25 cellular contexts compared by ENCODE assay signal in genomic region chr2:233761040-233761769, GRCh38. TPM values are rescaled to one million over a fixed set of nuclear protein-coding genes. Genes with fewer than 3 reads are reported as not detected.
DNase-seq lines count a peak whose midpoint lies in the region; ATAC-seq, FAIRE-seq and TF ChIP-seq lines count a peak whose summit lies in the region.
"Had no signal": no experiment of that assay in that cellular context is flagged by ENCODE, and none has a peak within 500 bp of the region (broad histone marks: within the 10 kb centered on the region; RNA-seq: fewer than 3 reads in every experiment).

No MANE protein-coding gene starts in this region.

- H3K9me1 ChIP-seq in keratinocyte (ENCODE audit: control insufficient read depth, extremely low read depth, insufficient read depth, low read length), result no peaks in the 10 kb centered on the region

- peaks cover 61% of the 10 kb centered on the region for H3K4me1 ChIP-seq in A549
- peaks cover 11% of the 10 kb centered on the region; the same call in 1 of the 2 replicates for H3K4me1 ChIP-seq in PC-9 (replicated peaks; ENCODE audit: insufficient read depth)
- peaks cover 34% of the 10 kb centered on the region for H3K4me1 ChIP-seq in keratinocyte (ENCODE audit: control insufficient read depth, extremely low read depth, insufficient read depth, low read length)
- no peaks in the 10 kb centered on the region for H3K4me1 ChIP-seq in Caco-2
- H3K4me1 ChIP-seq: tibial nerve had no signal

- no peak overlapping the region for H3K4me3 ChIP-seq in A549
- no peak overlapping the region for H3K4me3 ChIP-seq in PC-9
- H3K4me3 ChIP-seq in choroid plexus epithelial cell (ENCODE audit: low read depth, low read length), result no peak overlapping the region
- peak overlapping the region in 1 of 3 experiments; percentile 40 for H3K4me3 ChIP-seq in keratinocyte (ENCODE audit: control insufficient read depth in 2 of 3, extremely low read depth in 1 of 3, insufficient read depth in 2 of 3, low read depth in 1 of 3, low read length in 3 of 3)
- H3K4me3 ChIP-seq in Caco-2 (ENCODE audit: low read depth, low read length), result no peak overlapping the region
- H3K4me3 ChIP-seq: tibial nerve had no signal

- peaks cover 92% of the 10 kb centered on the region for H3K79me2 ChIP-seq in PC-9 (ENCODE audit: low read depth)
- H3K79me2 ChIP-seq in keratinocyte (ENCODE audit: control insufficient read depth, insufficient read depth, low read length), result peaks cover 9% of the 10 kb centered on the region

- no peak overlapping the region for H3K4me3 Mint-ChIP-seq in Caco-2 (ENCODE audit: unreplicated experiment)
- H3K4me3 Mint-ChIP-seq: activated CD4-positive, alpha-beta memory T cell treated with anti-CD3 and anti-CD28 coated beads for 36 hours; activated T-helper 17 cell treated with anti-CD3 and anti-CD28 coated beads, Interleukin-2, amount 50 U/mL, for 72 hours; neural crest cell; T-helper 1 cell treated with Interleukin-12 subunit alpha and Interleukin-12 subunit beta and Interleukin-4 antibody, amounts not matched to agents 30 μg/mL and 1 μg/mL, for 36 hours had no signal

- WGBS in A549 (ENCODE audit: missing lambda C conversion rate), result 81% methylated on average over 4 of the region's 4 CpGs

- dilution Hi-C loops in keratinocyte (cut with MboI; ENCODE audit: extremely low pct_ligation_motif_present, low sequenced_read_pairs), result no loop called here

- no peak overlapping the region for H3K4me2 ChIP-seq in A549
- no peak overlapping the region for H3K4me2 ChIP-seq in PC-9
- H3K4me2 ChIP-seq in keratinocyte (ENCODE audit: control insufficient read depth, extremely low read depth, insufficient read depth, low read depth, low read length), result peak overlapping the region; percentile 80

- intact Hi-C loops in PC-9 (cut with micrococcal nuclease; ENCODE audit: unreplicated experiment), result no loop called here
- intact Hi-C loops in Caco-2 (cut with micrococcal nuclease; ENCODE audit: unreplicated experiment), result no loop called here

- ATAC-seq in A549 (no peak), GM21786 (IDR thresholded peaks at IDR 0.05; ENCODE audit: unreplicated experiment) (no peak)
- ATAC-seq: activated CD4-positive, CD25-positive, alpha-beta regulatory T cell treated with anti-CD3 and anti-CD28 coated beads, Interleukin-2, amount 50 U/mL, for 24 hours; activated T-helper 17 cell treated with anti-CD3 and anti-CD28 coated beads, Interleukin-2, amount 50 U/mL, for 72 hours; right cardiac atrium had no signal

- H3K27me3 ChIP-seq in PC-9 (ENCODE audit: insufficient read depth, low read depth) (no peaks in the 10 kb centered on the region), keratinocyte (ENCODE audit: control insufficient read depth, extremely low read depth, insufficient read depth, low read length) (no peaks in the 10 kb centered on the region), Caco-2 (replicated peaks; ENCODE audit: control insufficient read depth, insufficient read depth, low read length) (no peaks in the 10 kb centered on the region)
- H3K27me3 ChIP-seq: tibial nerve had no signal

- H3K9me2 ChIP-seq in PC-9 (ENCODE audit: insufficient read depth), result no peaks in the 10 kb centered on the region

- DNase-seq in A549 (ENCODE audit: low read depth in 1 of 2, low spot score in 1 of 2) (no peak), PC-9 (no peak), choroid plexus epithelial cell (ENCODE audit: low read depth) (peak; percentile 48), keratinocyte (ENCODE audit: low read depth, low spot score) (peak; percentile 28), NCI-H82 (lab: John Stamatoyannopoulos, UW) (no peak), Caco-2 (no peak), GM12891 (ENCODE audit: insufficient read length, low spot score) (no peak)
- DNase-seq: activated CD4-positive, alpha-beta memory T cell treated with anti-CD3 and anti-CD28 coated beads for 36 hours; activated naive CD4-positive, alpha-beta T cell treated with anti-CD3 and anti-CD28 coated beads, Interleukin-2, amount 50 U/mL, for 16 hours; Karpas-422; kidney glomerular epithelial cell; NCI-H187; NCI-H526 treated with DMSO at 0.1 percent for 48 hours; right cardiac atrium; RPMI8226; stimulated activated CD4-positive, alpha-beta T cell treated with anti-CD3 and anti-CD28 coated beads, Interleukin-2, amount 100 ng/mL, for 48 hours had no signal

- H4K20me1 ChIP-seq in PC-9 (ENCODE audit: insufficient read depth) (peaks cover 73% of the 10 kb centered on the region), keratinocyte (ENCODE audit: control insufficient read depth, extremely low read depth, insufficient read depth, low read length) (no peaks in the 10 kb centered on the region)

- TF ChIP-seq RAD21 in A549 (conservative IDR thresholded peaks at IDR 0.05 in 1 of 2, IDR thresholded peaks at IDR 0.05 in 1 of 2), result no peak

- peak overlapping the region; percentile 91 to 94 for H3K27ac ChIP-seq in A549
- H3K27ac ChIP-seq in PC-9, result 0 out of 2 replicates have a peak overlapping the region, but pooled peaks have one; percentile 10
- H3K27ac ChIP-seq in keratinocyte (ENCODE audit: control insufficient read depth, insufficient read depth, low read length), result peak overlapping the region; percentile 16
- H3K27ac ChIP-seq: tibial nerve had no signal

- POLR2A ChIA-PET in A549 (lab: Yijun Ruan, JAX), result no interaction called here
- POLR2A ChIA-PET in PC-9 (lab: Charles Lee; ENCODE audit: unreplicated experiment), result interaction anchor here (0.9 kb wide), 1 partner anchor 10 kb away, joined by 7 read pairs; no protein-coding TSS in a partner anchor
- POLR2A ChIA-PET in Caco-2 (lab: Charles Lee), result no interaction called here

- H2AFZ ChIP-seq in PC-9, result no peak overlapping the region
- no peak overlapping the region for H2AFZ ChIP-seq in keratinocyte (ENCODE audit: control insufficient read depth, low read length)

- FAIRE-seq in A549 (lab: Jason Lieb, UNC), result no peak
- FAIRE-seq in keratinocyte (lab: Jason Lieb, UNC), result peak; percentile 90
- FAIRE-seq in GM12891 (lab: Jason Lieb, UNC), result no peak

- CTCF ChIA-PET in A549 (lab: Yijun Ruan, JAX) (interaction anchor here (0.5 to 2.5 kb wide), 2 partner anchors 71 to 150 kb away, joined by 4 to 9 read pairs; no protein-coding TSS in a partner anchor), PC-9 (lab: Charles Lee) (no interaction called here), Caco-2 (lab: Charles Lee) (no interaction called here)

- H3K9me3 Mint-ChIP-seq in Caco-2 (ENCODE audit: unreplicated experiment), result no peaks in the 10 kb centered on the region
- H3K9me3 Mint-ChIP-seq: activated CD4-positive, alpha-beta memory T cell treated with anti-CD3 and anti-CD28 coated beads for 36 hours; activated T-helper 17 cell treated with anti-CD3 and anti-CD28 coated beads, Interleukin-2, amount 50 U/mL, for 72 hours; neural crest cell; T-helper 1 cell treated with Interleukin-12 subunit alpha and Interleukin-12 subunit beta and Interleukin-4 antibody, amounts not matched to agents 30 μg/mL and 1 μg/mL, for 36 hours had no signal

- BruUV-seq in PC-9 (replicated peaks; lab: Mats Ljungman, UMichigan) (TSS peak; percentile 1), Caco-2 (replicated peaks; lab: Mats Ljungman, UMichigan) (no TSS peak)

- TF ChIP-seq POLR2A in A549 (IDR thresholded peaks at IDR 0.05; ENCODE audit: low read length), result no peak
- no peak for TF ChIP-seq POLR2A in GM12891 (IDR thresholded peaks at IDR 0.05; ENCODE audit: low read depth, low read length)

- H3K9me3 ChIP-seq in A549 (peaks cover 12% of the 10 kb centered on the region; the same call in 2 of the 3 replicates), PC-9 (ENCODE audit: insufficient read depth, low read depth) (no peaks in the 10 kb centered on the region), keratinocyte (ENCODE audit: control insufficient read depth, low read depth, low read length) (no peaks in the 10 kb centered on the region), Caco-2 (no peaks in the 10 kb centered on the region)
- H3K9me3 ChIP-seq: tibial nerve had no signal

- H3F3A ChIP-seq in PC-9 (ENCODE audit: insufficient read depth, low read depth), result peaks cover 77% of the 10 kb centered on the region

- H3K36me3 ChIP-seq in PC-9 (ENCODE audit: low read depth) (peaks cover 56% of the 10 kb centered on the region), keratinocyte (ENCODE audit: control insufficient read depth in 2 of 2, extremely low read depth in 1 of 2, insufficient read depth in 2 of 2, low read length in 2 of 2) (no peaks in the 10 kb centered on the region), Caco-2 (ENCODE audit: control insufficient read depth, insufficient read depth, low read length) (no peaks in the 10 kb centered on the region)
- H3K36me3 ChIP-seq: tibial nerve had no signal

- H3K27ac Mint-ChIP-seq in Caco-2 (ENCODE audit: unreplicated experiment), result no peak overlapping the region
- H3K27ac Mint-ChIP-seq: activated CD4-positive, alpha-beta memory T cell treated with anti-CD3 and anti-CD28 coated beads for 36 hours; activated T-helper 17 cell treated with anti-CD3 and anti-CD28 coated beads, Interleukin-2, amount 50 U/mL, for 72 hours; T-helper 1 cell treated with Interleukin-12 subunit alpha and Interleukin-12 subunit beta and Interleukin-4 antibody, amounts not matched to agents 30 μg/mL and 1 μg/mL, for 36 hours had no signal

- no peak for TF ChIP-seq CTCF in A549 (IDR thresholded peaks at IDR 0.05)
- TF ChIP-seq CTCF in PC-9 (conservative IDR thresholded peaks at IDR 0.05), result no peak
- TF ChIP-seq CTCF in choroid plexus epithelial cell (conservative IDR thresholded peaks at IDR 0.05; ENCODE audit: low read depth, low read length), result no peak
- no peak for TF ChIP-seq CTCF in keratinocyte (optimal IDR thresholded peaks at IDR 0.05 in 1 of 3, IDR thresholded peaks at IDR 0.05 in 1 of 3, conservative IDR thresholded peaks at IDR 0.05 in 1 of 3; ENCODE audit: extremely low read depth in 1 of 3, insufficient read depth in 2 of 3, low read length in 3 of 3)
- TF ChIP-seq CTCF in Caco-2 (IDR thresholded peaks at IDR 0.05; ENCODE audit: insufficient read depth in 1 of 2, low read depth in 1 of 2, low read length in 1 of 2, severe bottlenecking in 1 of 2, unreplicated experiment in 1 of 2), result no peak

- no peak overlapping the region for H3K9ac ChIP-seq in keratinocyte (ENCODE audit: control insufficient read depth, extremely low read depth, insufficient read depth, low read length)

- peaks cover 16% of the 10 kb centered on the region for H3K4me1 Mint-ChIP-seq in Caco-2 (ENCODE audit: low read depth, unreplicated experiment)
- H3K4me1 Mint-ChIP-seq: neural crest cell had no signal

- peaks cover 10% of the 10 kb centered on the region for H3K36me3 Mint-ChIP-seq in Caco-2 (ENCODE audit: insufficient read depth, unreplicated experiment)
- H3K36me3 Mint-ChIP-seq: activated CD4-positive, alpha-beta memory T cell treated with anti-CD3 and anti-CD28 coated beads for 36 hours had no signal

- no peaks in the 10 kb centered on the region for H3K27me3 Mint-ChIP-seq in Caco-2 (ENCODE audit: insufficient read depth, unreplicated experiment)

- peak in 1 of 2 experiments; percentile 56; a peak in 1 of 5 replicates for TF ChIP-seq EP300 in A549 (IDR thresholded peaks at IDR 0.05)

RNA-seq across cellular contexts. Expression of gene UGT1A1, which starts 1.1 kb away (rescaled TPM):
- polyA plus RNA-seq in A549 (2011; rRNA removed) (1.9 and 2.5 TPM in 2 replicates), A549 (2017; fragmentation: RNase III; extraction: RNeasy Plus Mini Kit Qiagen cat#74134 plus additional on column Dnase treatment) (1.4 to 2.0 TPM (median 1.9 TPM) in 3 replicates), keratinocyte (1.7 to 3.0 TPM (median 2.7 TPM) in 3 replicates)
- polyA plus RNA-seq in A549 (2012; cell fraction: cytosol; rRNA removed), result 0.75 and 0.96 TPM in 2 replicates
- polyA plus RNA-seq in A549 (2012; cell fraction: nucleus; rRNA removed), result 0.64 and 0.89 TPM in 2 replicates
- polyA minus RNA-seq in A549 (2011; rRNA and poly(A)+ RNA removed), result 3.4 and 3.5 TPM in 2 replicates
- total RNA-seq in PC-9 (2021) (64.8 and 70.5 TPM in 2 replicates), Caco-2 (2022) (2.6 and 3.0 TPM in 2 replicates)
- polyA plus RNA-seq in keratinocyte (2011; ENCODE audit: low read depth), result 0.37 TPM
- polyA plus RNA-seq in keratinocyte (2011; cell fraction: cytosol; rRNA removed), result 1.7 and 2.2 TPM in 2 replicates
- 12.3 and 16.3 TPM in 2 replicates for polyA plus RNA-seq in keratinocyte (2011; cell fraction: nucleus; rRNA removed)
- 1.1 and 2.4 TPM in 2 replicates for polyA plus RNA-seq in keratinocyte (2012; ENCODE audit: low replicate concordance)
- 2.2 to 7.3 TPM (median 5.4 TPM) in 3 replicates for polyA minus RNA-seq in keratinocyte
- polyA minus RNA-seq in keratinocyte (2011; cell fraction: cytosol; rRNA and poly(A)+ RNA removed), result not detected
- polyA minus RNA-seq in keratinocyte (2011; cell fraction: nucleus; rRNA and poly(A)+ RNA removed), result 9.2 and 23.7 TPM in 2 replicates
- not detected for polyA plus RNA-seq in GM12891 (2012; ENCODE audit: low read depth, missing spikeins)
- total RNA-seq: A673; activated CD4-positive, alpha-beta memory T cell treated with anti-CD3 and anti-CD28 coated beads for 36 hours; activated T-helper 17 cell treated with anti-CD3 and anti-CD28 coated beads, Interleukin-2, amount 50 U/mL, for 72 hours; cardiac septum; neural crest cell; right cardiac atrium; tibial nerve had no signal
- polyA plus RNA-seq: BJ, right cardiac atrium had no signal

RNA-seq across cellular contexts. Expression of gene MROH2A, which starts 16.9 kb away (rescaled TPM):
- polyA plus RNA-seq in A549 (2011; rRNA removed) (0.63 and 0.71 TPM in 2 replicates), A549 (2017; fragmentation: RNase III; extraction: RNeasy Plus Mini Kit Qiagen cat#74134 plus additional on column Dnase treatment) (0.04 to 0.28 TPM (median 0.10 TPM) in 3 replicates), keratinocyte (0.17 to 0.37 TPM (median 0.33 TPM) in 3 replicates)
- 0.25 and 0.26 TPM in 2 replicates for polyA plus RNA-seq in A549 (2012; cell fraction: cytosol; rRNA removed)
- 0.30 and 0.58 TPM in 2 replicates for polyA plus RNA-seq in A549 (2012; cell fraction: nucleus; rRNA removed)
- polyA minus RNA-seq in A549 (2011; rRNA and poly(A)+ RNA removed), result 0.54 TPM in 1 of 2 replicates, not detected in the other
- total RNA-seq in PC-9 (2021) (1.4 and 2.9 TPM in 2 replicates), Caco-2 (2022) (not detected in 2 replicates)
- not detected for polyA plus RNA-seq in keratinocyte (2011; ENCODE audit: low read depth)
- 0.08 and 0.09 TPM in 2 replicates for polyA plus RNA-seq in keratinocyte (2011; cell fraction: cytosol; rRNA removed)
- polyA plus RNA-seq in keratinocyte (2011; cell fraction: nucleus; rRNA removed), result 0.19 TPM in 1 of 2 replicates, not detected in the other
- polyA plus RNA-seq in keratinocyte (2012; ENCODE audit: low replicate concordance), result 0.13 TPM in 1 of 2 replicates, not detected in the other
- polyA minus RNA-seq in keratinocyte, result 0.19 TPM in 1 of 3 replicates, not detected in the others
- not detected for polyA minus RNA-seq in keratinocyte (2011; cell fraction: cytosol; rRNA and poly(A)+ RNA removed)
- polyA minus RNA-seq in keratinocyte (2011; cell fraction: nucleus; rRNA and poly(A)+ RNA removed), result 1.2 TPM in 1 of 2 replicates, not detected in the other
- not detected for polyA plus RNA-seq in GM12891 (2012; ENCODE audit: low read depth, missing spikeins)
- total RNA-seq: activated CD4-positive, alpha-beta memory T cell treated with anti-CD3 and anti-CD28 coated beads for 36 hours; activated T-helper 17 cell treated with anti-CD3 and anti-CD28 coated beads, Interleukin-2, amount 50 U/mL, for 72 hours; cardiac septum; neural crest cell; right cardiac atrium; tibial nerve had no signal
- polyA plus RNA-seq: BJ, right cardiac atrium had no signal

RNA-seq across cellular contexts. Expression of gene UGT1A3, which starts 32.4 kb away (rescaled TPM):
- polyA plus RNA-seq in A549 (2011; rRNA removed) (0.39 and 0.49 TPM in 2 replicates), A549 (2017; fragmentation: RNase III; extraction: RNeasy Plus Mini Kit Qiagen cat#74134 plus additional on column Dnase treatment) (0.08 to 0.23 TPM (median 0.17 TPM) in 3 replicates), keratinocyte (0.63 to 3.2 TPM (median 1.8 TPM) in 3 replicates)
- polyA plus RNA-seq in A549 (2012; cell fraction: cytosol; rRNA removed), result 0.05 and 0.06 TPM in 2 replicates
- polyA plus RNA-seq in A549 (2012; cell fraction: nucleus; rRNA removed), result 0.07 and 0.09 TPM in 2 replicates
- polyA minus RNA-seq in A549 (2011; rRNA and poly(A)+ RNA removed), result 0.62 and 0.73 TPM in 2 replicates
- total RNA-seq in PC-9 (2021) (60.3 and 67.1 TPM in 2 replicates), Caco-2 (2022) (0.64 and 0.65 TPM in 2 replicates)
- polyA plus RNA-seq in keratinocyte (2011; ENCODE audit: low read depth), result 0.34 TPM
- 1.7 and 1.8 TPM in 2 replicates for polyA plus RNA-seq in keratinocyte (2011; cell fraction: cytosol; rRNA removed)
- 7.5 and 7.6 TPM in 2 replicates for polyA plus RNA-seq in keratinocyte (2011; cell fraction: nucleus; rRNA removed)
- polyA plus RNA-seq in keratinocyte (2012; ENCODE audit: low replicate concordance), result 0.17 and 0.61 TPM in 2 replicates
- polyA minus RNA-seq in keratinocyte, result 2.0 to 15.2 TPM (median 11.6 TPM) in 3 replicates
- 2.5 TPM for polyA minus RNA-seq in keratinocyte (2011; cell fraction: cytosol; rRNA and poly(A)+ RNA removed)
- 12.8 and 24.6 TPM in 2 replicates for polyA minus RNA-seq in keratinocyte (2011; cell fraction: nucleus; rRNA and poly(A)+ RNA removed)
- polyA plus RNA-seq in GM12891 (2012; ENCODE audit: low read depth, missing spikeins), result not detected
- total RNA-seq: A673; activated CD4-positive, alpha-beta memory T cell treated with anti-CD3 and anti-CD28 coated beads for 36 hours; activated T-helper 17 cell treated with anti-CD3 and anti-CD28 coated beads, Interleukin-2, amount 50 U/mL, for 72 hours; cardiac septum; neural crest cell; right cardiac atrium; tibial nerve had no signal
- polyA plus RNA-seq: BJ, right cardiac atrium had no signal

RNA-seq across cellular contexts. Expression of gene UGT1A4, which starts 42.7 kb away (rescaled TPM):
- polyA plus RNA-seq in A549 (2011; rRNA removed) (0.09 and 0.13 TPM in 2 replicates), A549 (2017; fragmentation: RNase III; extraction: RNeasy Plus Mini Kit Qiagen cat#74134 plus additional on column Dnase treatment) (0.05 to 0.14 TPM (median 0.12 TPM) in 3 replicates), keratinocyte (0.77 to 2.4 TPM (median 2.0 TPM) in 3 replicates)
- polyA plus RNA-seq in A549 (2012; cell fraction: cytosol; rRNA removed), result 0.10 and 0.20 TPM in 2 replicates
- 0.30 and 0.43 TPM in 2 replicates for polyA plus RNA-seq in A549 (2012; cell fraction: nucleus; rRNA removed)
- 1.4 and 1.6 TPM in 2 replicates for polyA minus RNA-seq in A549 (2011; rRNA and poly(A)+ RNA removed)
- total RNA-seq in PC-9 (2021) (73.6 and 93.0 TPM in 2 replicates), Caco-2 (2022) (0.79 and 0.84 TPM in 2 replicates)
- polyA plus RNA-seq in keratinocyte (2011; ENCODE audit: low read depth), result 0.56 TPM
- 0.57 and 1.1 TPM in 2 replicates for polyA plus RNA-seq in keratinocyte (2011; cell fraction: cytosol; rRNA removed)
- 7.2 and 7.3 TPM in 2 replicates for polyA plus RNA-seq in keratinocyte (2011; cell fraction: nucleus; rRNA removed)
- 0.26 and 0.90 TPM in 2 replicates for polyA plus RNA-seq in keratinocyte (2012; ENCODE audit: low replicate concordance)
- polyA minus RNA-seq in keratinocyte, result 3.4 to 16.7 TPM (median 16.0 TPM) in 3 replicates
- polyA minus RNA-seq in keratinocyte (2011; cell fraction: cytosol; rRNA and poly(A)+ RNA removed), result 2.3 TPM
- polyA minus RNA-seq in keratinocyte (2011; cell fraction: nucleus; rRNA and poly(A)+ RNA removed), result 16.5 and 41.5 TPM in 2 replicates
- polyA plus RNA-seq in GM12891 (2012; ENCODE audit: low read depth, missing spikeins), result not detected
- total RNA-seq: activated CD4-positive, alpha-beta memory T cell treated with anti-CD3 and anti-CD28 coated beads for 36 hours; activated T-helper 17 cell treated with anti-CD3 and anti-CD28 coated beads, Interleukin-2, amount 50 U/mL, for 72 hours; cardiac septum; neural crest cell; right cardiac atrium; tibial nerve had no signal
- polyA plus RNA-seq: BJ had no signal

RNA-seq across cellular contexts. Expression of gene UGT1A5, which starts 48.5 kb away (rescaled TPM):
- polyA plus RNA-seq in A549 (2011; rRNA removed), result 0.05 TPM in 1 of 2 replicates, not detected in the other
- polyA plus RNA-seq in A549 (2012; cell fraction: cytosol; rRNA removed), result 0.03 and 0.04 TPM in 2 replicates
- polyA plus RNA-seq in A549 (2012; cell fraction: nucleus; rRNA removed), result 0.02 TPM in 1 of 2 replicates, not detected in the other
- polyA plus RNA-seq in A549 (2017; fragmentation: RNase III; extraction: RNeasy Plus Mini Kit Qiagen cat#74134 plus additional on column Dnase treatment), result 0.12 TPM in 1 of 3 replicates, not detected in the others
- polyA minus RNA-seq in A549 (2011; rRNA and poly(A)+ RNA removed), result 1.1 and 1.2 TPM in 2 replicates
- total RNA-seq in PC-9 (2021), result 71.3 and 91.2 TPM in 2 replicates
- 0.51 to 2.2 TPM (median 1.3 TPM) in 3 replicates for polyA plus RNA-seq in keratinocyte
- polyA plus RNA-seq in keratinocyte (2011; ENCODE audit: low read depth), result 0.37 TPM
- 0.27 and 0.45 TPM in 2 replicates for polyA plus RNA-seq in keratinocyte (2011; cell fraction: cytosol; rRNA removed)
- 4.4 and 5.9 TPM in 2 replicates for polyA plus RNA-seq in keratinocyte (2011; cell fraction: nucleus; rRNA removed)
- 0.90 TPM in 1 of 2 replicates, not detected in the other for polyA plus RNA-seq in keratinocyte (2012; ENCODE audit: low replicate concordance)
- 4.3 to 23.3 TPM (median 17.6 TPM) in 3 replicates for polyA minus RNA-seq in keratinocyte
- polyA minus RNA-seq in keratinocyte (2011; cell fraction: cytosol; rRNA and poly(A)+ RNA removed), result not detected
- 18.0 and 46.2 TPM in 2 replicates for polyA minus RNA-seq in keratinocyte (2011; cell fraction: nucleus; rRNA and poly(A)+ RNA removed)
- total RNA-seq in Caco-2 (2022), result 1.00 and 1.2 TPM in 2 replicates
- not detected for polyA plus RNA-seq in GM12891 (2012; ENCODE audit: low read depth, missing spikeins)
- total RNA-seq: A673; activated CD4-positive, alpha-beta memory T cell treated with anti-CD3 and anti-CD28 coated beads for 36 hours; activated T-helper 17 cell treated with anti-CD3 and anti-CD28 coated beads, Interleukin-2, amount 50 U/mL, for 72 hours; cardiac septum; neural crest cell; right cardiac atrium; tibial nerve had no signal
- polyA plus RNA-seq: BJ, right cardiac atrium had no signal

Comparison
In these comparisons a context has a peak if more than half of its experiments do, and no peak if none do; other contexts are left out.
1. DNase-seq: peak in choroid plexus epithelial cell (single experiment) and keratinocyte (single experiment); none in A549 (0 of 2), PC-9 (0 of 2), NCI-H82 (single experiment), Caco-2 (0 of 2) and GM12891 (single experiment).
2. H3K27ac ChIP-seq: peak in every context shown above with its lines; median percentile 92 in A549; 16 in keratinocyte; 10 in PC-9.
3. RNA of gene UGT1A1, which starts 1.1 kb away (total RNA-seq): 64.8 to 70.5 TPM in PC-9; 2.6 to 3.0 TPM in Caco-2; every median in the first group is over 10 times any median in the second.
4. RNA of gene UGT1A3, which starts 32.4 kb away (total RNA-seq): 60.3 to 67.1 TPM in PC-9; 0.64 to 0.65 TPM in Caco-2; every median in the first group is over 10 times any median in the second.